In the genomic region with DNA sequence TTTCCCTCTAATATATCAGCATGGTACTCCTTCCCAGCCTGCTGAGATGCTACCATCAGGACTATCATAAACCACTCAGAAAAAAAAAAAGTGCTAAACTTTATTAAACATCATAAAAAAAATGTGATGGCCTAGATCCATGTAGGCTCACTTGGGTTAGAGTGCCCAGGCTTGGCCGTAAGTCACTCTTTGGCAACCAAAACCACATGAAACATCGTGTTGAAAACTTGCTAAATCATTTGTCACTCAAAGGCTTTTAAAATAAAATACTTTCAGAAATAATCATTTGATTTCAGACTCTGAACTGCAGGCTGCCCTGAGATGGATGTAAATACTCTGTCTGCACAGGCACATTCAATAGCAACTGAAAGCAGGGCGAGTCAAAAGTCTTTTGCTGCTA, we compare ENCODE assay signal across 18 cellular contexts.
"Had no signal": no experiment of that assay in that cellular context is flagged by ENCODE, and none has a peak within 500 bp of the region (broad histone marks: within the 10 kb centered on the region; RNA-seq: fewer than 3 reads in every experiment).

No MANE protein-coding gene starts in this region.

- H3K9me3 ChIP-seq: SK-N-SH had no signal

- FAIRE-seq: RCC 7860 had no signal

- H3K27ac ChIP-seq: RWPE1 had no signal

- ATAC-seq: T-cell had no signal

- H3K4me2 ChIP-seq: SK-N-SH had no signal

- DNase-seq: Karpas-422, KG1, MV-4-11, NCI-H1048, NCI-H1105, NCI-H146, NCI-H1930, NCI-H2081, NCI-H2107, NCI-H2227 treated with DMSO at 0.1 percent for 48 hours, NCI-H510A, NCI-H774, SHP77, SK-N-SH, SW 1271, T-cell had no signal

- H3K9ac ChIP-seq: SK-N-SH had no signal
